1 cellular context compared by ENCODE assay signal in genomic region chr3:72891053-72891855, GRCh38.
A peak's percentile ranks its signal among the peaks of the same experiment; 100 is the strongest.
TF ChIP-seq lines count a peak whose summit lies in the region.

No MANE protein-coding gene starts in this region.

TF ChIP-seq in HEK293, 187 proteins besides CTCF, POLR2A, EP300 and RAD21 (continued from another document and continues in another):
- TF ChIP-seq AEBP2 (tag by site-specific recombination; IDR thresholded peaks at IDR 0.05; ENCODE audit: borderline replicate concordance) (no peak), SALL2 (tag by site-specific recombination; IDR thresholded peaks at IDR 0.05; ENCODE audit: borderline replicate concordance) (no peak), ZNF624 (tag by site-specific recombination; IDR thresholded peaks at IDR 0.05) (no peak), ZNF416 (tag by site-specific recombination; IDR thresholded peaks at IDR 0.05) (no peak), SETDB1 (IDR thresholded peaks at IDR 0.05; ENCODE audit: insufficient read length, low read length) (no peak), ZNF596 (tag by site-specific recombination; IDR thresholded peaks at IDR 0.05) (no peak), ZNF571 (tag by site-specific recombination; IDR thresholded peaks at IDR 0.05) (no peak), WT1 (tag by site-specific recombination; IDR thresholded peaks at IDR 0.05) (peak; percentile 94), ZNF24 (tag by site-specific recombination; IDR thresholded peaks at IDR 0.05) (0 out of 2 replicates have a peak, but pooled peaks have one; percentile 69), ZEB2 (tag by site-specific recombination; IDR thresholded peaks at IDR 0.05) (peak; percentile 50; the same call in 1 of the 2 replicates), ZNF112 (tag by site-specific recombination; IDR thresholded peaks at IDR 0.05) (no peak), PRDM1 (tag by site-specific recombination; IDR thresholded peaks at IDR 0.05) (peak; percentile 76), ZNF501 (tag by site-specific recombination; IDR thresholded peaks at IDR 0.05) (no peak), GLI2 (tag by site-specific recombination; IDR thresholded peaks at IDR 0.05; ENCODE audit: borderline replicate concordance, low read depth) (no peak), ZNF433 (tag by site-specific recombination; IDR thresholded peaks at IDR 0.05; ENCODE audit: low read depth) (no peak), ZNF280D (tag by site-specific recombination; IDR thresholded peaks at IDR 0.05) (no peak), OVOL3 (tag by site-specific recombination; IDR thresholded peaks at IDR 0.05) (no peak), ZBTB44 (tag by site-specific recombination; IDR thresholded peaks at IDR 0.05) (no peak), ZNF140 (tag by site-specific recombination; IDR thresholded peaks at IDR 0.05) (no peak), ZNF677 (tag by site-specific recombination; IDR thresholded peaks at IDR 0.05) (no peak), ZNF184 (tag by site-specific recombination; IDR thresholded peaks at IDR 0.05) (no peak), TCF7L2 (IDR thresholded peaks at IDR 0.05; ENCODE audit: borderline replicate concordance, low read depth, low read length) (no peak), KLF16 (tag by site-specific recombination; IDR thresholded peaks at IDR 0.05) (no peak), ZNF169 (tag by site-specific recombination; IDR thresholded peaks at IDR 0.05) (no peak), ZNF777 (tag by site-specific recombination; IDR thresholded peaks at IDR 0.05; ENCODE audit: borderline replicate concordance) (no peak), TRIM28 (IDR thresholded peaks at IDR 0.05; ENCODE audit: borderline replicate concordance, low read length) (0 out of 2 replicates have a peak, but pooled peaks have one; percentile 36), ZSCAN16 (tag by site-specific recombination; IDR thresholded peaks at IDR 0.05) (no peak), GLIS1 (tag by site-specific recombination; IDR thresholded peaks at IDR 0.05) (peak; percentile 49; the same call in 1 of the 2 replicates), ZNF398 (tag by site-specific recombination; IDR thresholded peaks at IDR 0.05) (peak; percentile 58; the same call in 1 of the 2 replicates), FEZF1 (tag by site-specific recombination; IDR thresholded peaks at IDR 0.05) (no peak), ZNF488 (tag by site-specific recombination; IDR thresholded peaks at IDR 0.05) (no peak), ZNF426 (tag by site-specific recombination; IDR thresholded peaks at IDR 0.05) (no peak), ZBTB20 (tag by site-specific recombination; IDR thresholded peaks at IDR 0.05) (no peak; the same call in 1 of the 2 replicates)
- TF ChIP-seq, protein P1, sequence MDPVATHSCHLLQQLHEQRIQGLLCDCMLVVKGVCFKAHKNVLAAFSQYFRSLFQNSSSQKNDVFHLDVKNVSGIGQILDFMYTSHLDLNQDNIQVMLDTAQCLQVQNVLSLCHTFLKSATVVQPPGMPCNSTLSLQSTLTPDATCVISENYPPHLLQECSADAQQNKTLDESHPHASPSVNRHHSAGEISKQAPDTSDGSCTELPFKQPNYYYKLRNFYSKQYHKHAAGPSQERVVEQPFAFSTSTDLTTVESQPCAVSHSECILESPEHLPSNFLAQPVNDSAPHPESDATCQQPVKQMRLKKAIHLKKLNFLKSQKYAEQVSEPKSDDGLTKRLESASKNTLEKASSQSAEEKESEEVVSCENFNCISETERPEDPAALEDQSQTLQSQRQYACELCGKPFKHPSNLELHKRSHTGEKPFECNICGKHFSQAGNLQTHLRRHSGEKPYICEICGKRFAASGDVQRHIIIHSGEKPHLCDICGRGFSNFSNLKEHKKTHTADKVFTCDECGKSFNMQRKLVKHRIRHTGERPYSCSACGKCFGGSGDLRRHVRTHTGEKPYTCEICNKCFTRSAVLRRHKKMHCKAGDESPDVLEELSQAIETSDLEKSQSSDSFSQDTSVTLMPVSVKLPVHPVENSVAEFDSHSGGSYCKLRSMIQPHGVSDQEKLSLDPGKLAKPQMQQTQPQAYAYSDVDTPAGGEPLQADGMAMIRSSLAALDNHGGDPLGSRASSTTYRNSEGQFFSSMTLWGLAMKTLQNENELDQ (tag by site-specific recombination; IDR thresholded peaks at IDR 0.05; ENCODE audit: low read depth), result no peak
- TF ChIP-seq, protein P2, sequence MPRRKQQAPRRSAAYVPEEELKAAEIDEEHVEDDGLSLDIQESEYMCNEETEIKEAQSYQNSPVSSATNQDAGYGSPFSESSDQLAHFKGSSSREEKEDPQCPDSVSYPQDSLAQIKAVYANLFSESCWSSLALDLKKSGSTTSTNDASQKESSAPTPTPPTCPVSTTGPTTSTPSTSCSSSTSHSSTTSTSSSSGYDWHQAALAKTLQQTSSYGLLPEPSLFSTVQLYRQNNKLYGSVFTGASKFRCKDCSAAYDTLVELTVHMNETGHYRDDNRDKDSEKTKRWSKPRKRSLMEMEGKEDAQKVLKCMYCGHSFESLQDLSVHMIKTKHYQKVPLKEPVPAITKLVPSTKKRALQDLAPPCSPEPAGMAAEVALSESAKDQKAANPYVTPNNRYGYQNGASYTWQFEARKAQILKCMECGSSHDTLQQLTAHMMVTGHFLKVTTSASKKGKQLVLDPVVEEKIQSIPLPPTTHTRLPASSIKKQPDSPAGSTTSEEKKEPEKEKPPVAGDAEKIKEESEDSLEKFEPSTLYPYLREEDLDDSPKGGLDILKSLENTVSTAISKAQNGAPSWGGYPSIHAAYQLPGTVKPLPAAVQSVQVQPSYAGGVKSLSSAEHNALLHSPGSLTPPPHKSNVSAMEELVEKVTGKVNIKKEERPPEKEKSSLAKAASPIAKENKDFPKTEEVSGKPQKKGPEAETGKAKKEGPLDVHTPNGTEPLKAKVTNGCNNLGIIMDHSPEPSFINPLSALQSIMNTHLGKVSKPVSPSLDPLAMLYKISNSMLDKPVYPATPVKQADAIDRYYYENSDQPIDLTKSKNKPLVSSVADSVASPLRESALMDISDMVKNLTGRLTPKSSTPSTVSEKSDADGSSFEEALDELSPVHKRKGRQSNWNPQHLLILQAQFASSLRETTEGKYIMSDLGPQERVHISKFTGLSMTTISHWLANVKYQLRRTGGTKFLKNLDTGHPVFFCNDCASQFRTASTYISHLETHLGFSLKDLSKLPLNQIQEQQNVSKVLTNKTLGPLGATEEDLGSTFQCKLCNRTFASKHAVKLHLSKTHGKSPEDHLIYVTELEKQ (tag by site-specific recombination; IDR thresholded peaks at IDR 0.05; ENCODE audit: borderline replicate concordance), result no peak
- TF ChIP-seq, protein P3, sequence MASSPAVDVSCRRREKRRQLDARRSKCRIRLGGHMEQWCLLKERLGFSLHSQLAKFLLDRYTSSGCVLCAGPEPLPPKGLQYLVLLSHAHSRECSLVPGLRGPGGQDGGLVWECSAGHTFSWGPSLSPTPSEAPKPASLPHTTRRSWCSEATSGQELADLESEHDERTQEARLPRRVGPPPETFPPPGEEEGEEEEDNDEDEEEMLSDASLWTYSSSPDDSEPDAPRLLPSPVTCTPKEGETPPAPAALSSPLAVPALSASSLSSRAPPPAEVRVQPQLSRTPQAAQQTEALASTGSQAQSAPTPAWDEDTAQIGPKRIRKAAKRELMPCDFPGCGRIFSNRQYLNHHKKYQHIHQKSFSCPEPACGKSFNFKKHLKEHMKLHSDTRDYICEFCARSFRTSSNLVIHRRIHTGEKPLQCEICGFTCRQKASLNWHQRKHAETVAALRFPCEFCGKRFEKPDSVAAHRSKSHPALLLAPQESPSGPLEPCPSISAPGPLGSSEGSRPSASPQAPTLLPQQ (tag by site-specific recombination; IDR thresholded peaks at IDR 0.05), result peak; percentile 54; the same call in 1 of the 2 replicates
- TF ChIP-seq, protein P4, sequence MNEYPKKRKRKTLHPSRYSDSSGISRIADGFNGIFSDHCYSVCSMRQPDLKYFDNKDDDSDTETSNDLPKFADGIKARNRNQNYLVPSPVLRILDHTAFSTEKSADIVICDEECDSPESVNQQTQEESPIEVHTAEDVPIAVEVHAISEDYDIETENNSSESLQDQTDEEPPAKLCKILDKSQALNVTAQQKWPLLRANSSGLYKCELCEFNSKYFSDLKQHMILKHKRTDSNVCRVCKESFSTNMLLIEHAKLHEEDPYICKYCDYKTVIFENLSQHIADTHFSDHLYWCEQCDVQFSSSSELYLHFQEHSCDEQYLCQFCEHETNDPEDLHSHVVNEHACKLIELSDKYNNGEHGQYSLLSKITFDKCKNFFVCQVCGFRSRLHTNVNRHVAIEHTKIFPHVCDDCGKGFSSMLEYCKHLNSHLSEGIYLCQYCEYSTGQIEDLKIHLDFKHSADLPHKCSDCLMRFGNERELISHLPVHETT (tag by site-specific recombination; IDR thresholded peaks at IDR 0.05), result 0 out of 2 replicates have a peak, but pooled peaks have one; percentile 43
- TF ChIP-seq, protein P5, sequence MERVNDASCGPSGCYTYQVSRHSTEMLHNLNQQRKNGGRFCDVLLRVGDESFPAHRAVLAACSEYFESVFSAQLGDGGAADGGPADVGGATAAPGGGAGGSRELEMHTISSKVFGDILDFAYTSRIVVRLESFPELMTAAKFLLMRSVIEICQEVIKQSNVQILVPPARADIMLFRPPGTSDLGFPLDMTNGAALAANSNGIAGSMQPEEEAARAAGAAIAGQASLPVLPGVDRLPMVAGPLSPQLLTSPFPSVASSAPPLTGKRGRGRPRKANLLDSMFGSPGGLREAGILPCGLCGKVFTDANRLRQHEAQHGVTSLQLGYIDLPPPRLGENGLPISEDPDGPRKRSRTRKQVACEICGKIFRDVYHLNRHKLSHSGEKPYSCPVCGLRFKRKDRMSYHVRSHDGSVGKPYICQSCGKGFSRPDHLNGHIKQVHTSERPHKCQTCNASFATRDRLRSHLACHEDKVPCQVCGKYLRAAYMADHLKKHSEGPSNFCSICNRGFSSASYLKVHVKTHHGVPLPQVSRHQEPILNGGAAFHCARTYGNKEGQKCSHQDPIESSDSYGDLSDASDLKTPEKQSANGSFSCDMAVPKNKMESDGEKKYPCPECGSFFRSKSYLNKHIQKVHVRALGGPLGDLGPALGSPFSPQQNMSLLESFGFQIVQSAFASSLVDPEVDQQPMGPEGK (tag by site-specific recombination; IDR thresholded peaks at IDR 0.05), result peak; percentile 87
